Comparison of ENCODE assay signal across 7 cellular contexts in the genomic region with DNA sequence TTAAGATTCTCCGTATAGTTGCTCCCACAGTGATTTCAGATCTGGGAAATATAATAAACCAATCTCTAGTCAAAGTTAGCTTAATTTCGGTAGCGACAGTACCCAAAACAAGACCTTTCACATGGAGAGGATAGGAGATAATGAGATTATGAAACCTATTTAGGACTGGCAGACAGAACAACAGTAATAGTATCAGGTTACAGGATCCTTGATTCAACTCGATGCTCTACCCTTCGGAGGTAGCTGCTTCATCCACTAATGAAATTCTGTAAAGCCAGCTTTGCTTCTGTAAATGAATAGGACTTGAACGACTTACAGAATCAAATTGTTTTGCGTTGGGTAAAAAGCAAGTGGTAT. TPM values are rescaled to one million over a fixed set of nuclear protein-coding genes. Genes with fewer than 3 reads are reported as not detected.
DNase-seq lines count a peak whose midpoint lies in the region; ATAC-seq and TF ChIP-seq lines count a peak whose summit lies in the region.

No MANE protein-coding gene starts in this region.

- TF ChIP-seq CTCF in body of pancreas (IDR thresholded peaks at IDR 0.05): no peak
- no peak for TF ChIP-seq CTCF in lower lobe of right lung (IDR thresholded peaks at IDR 0.05)

- no peak for TF ChIP-seq POLR2A in body of pancreas (IDR thresholded peaks at IDR 0.05)

- no peaks in the 10 kb centered on the region for H3K9me3 ChIP-seq in body of pancreas
- H3K9me3 ChIP-seq in lower lobe of right lung: no peaks in the 10 kb centered on the region

- ATAC-seq in GM18502 (IDR thresholded peaks at IDR 0.05; ENCODE audit: poor library complexity, unreplicated experiment): peak; percentile 23
- peak; percentile 13 for ATAC-seq in HG02588 (IDR thresholded peaks at IDR 0.05; ENCODE audit: unreplicated experiment)
- no peak for ATAC-seq in body of pancreas
- peak in 1 of 2 donors; percentile 1 for ATAC-seq in lower lobe of right lung

- H3K27ac ChIP-seq in body of pancreas (peak overlapping the region; percentile 63 to 99 (median 95)), lower lobe of right lung (peak overlapping the region; percentile 97), urinary bladder (ENCODE audit: low read depth) (peak overlapping the region; percentile 38)

- H3K36me3 ChIP-seq in body of pancreas (replicated peaks in 1 of 2; ENCODE audit: insufficient read depth in 1 of 2, low read depth in 2 of 2): no peaks in the 10 kb centered on the region
- H3K36me3 ChIP-seq in lower lobe of right lung: no peaks in the 10 kb centered on the region
- H3K36me3 ChIP-seq in urinary bladder (ENCODE audit: insufficient read depth): no peaks in the 10 kb centered on the region

- DNase-seq in NCI-H748 (lab: John Stamatoyannopoulos, UW; ENCODE audit: unreplicated experiment) (peak; percentile 73), body of pancreas (no peak), lower lobe of right lung (no peak), H4 (ENCODE audit: low spot score) (no peak)

- no peaks in the 10 kb centered on the region for H3K27me3 ChIP-seq in body of pancreas
- no peaks in the 10 kb centered on the region for H3K27me3 ChIP-seq in lower lobe of right lung (ENCODE audit: low read depth)

- 0 to 2% methylated on average over 7 of the region's 7 CpGs for WGBS in body of pancreas, 2 donors
- WGBS in urinary bladder: 1% methylated on average over 7 of the region's 7 CpGs

- H3K4me3 ChIP-seq in body of pancreas: peak overlapping the region in 1 of 2 donors; percentile 48
- H3K4me3 ChIP-seq in lower lobe of right lung: peak overlapping the region; percentile 78
- peak overlapping the region; percentile 50 for H3K4me3 ChIP-seq in urinary bladder (ENCODE audit: low read depth, low read length)

- intact Hi-C loops in body of pancreas (cut with DNase I) (no loop called here), lower lobe of right lung (cut with DNase I) (no loop called here)

- peaks cover 28% of the 10 kb centered on the region for H3K4me1 ChIP-seq in body of pancreas
- H3K4me1 ChIP-seq in lower lobe of right lung: peaks cover 17% of the 10 kb centered on the region
- peaks cover 2% of the 10 kb centered on the region for H3K4me1 ChIP-seq in urinary bladder (ENCODE audit: insufficient read depth)

RNA-seq across cellular contexts. Expression of gene AKIRIN2, which starts 0.5 kb away (rescaled TPM):
- total RNA-seq in body of pancreas (10 to 100 TPM in 1 of 2 donors, 1 to 10 TPM in 1; 5.4 to 16.2 TPM), lower lobe of right lung (67.6 TPM), urinary bladder (33.5 TPM)
- polyA plus RNA-seq in urinary bladder: 42.2 TPM
- total RNA-seq in H4 (2014; rRNA removed; shearing (Covaris generic)): 10.1 and 10.7 TPM in 2 replicates

Comparison
In these comparisons a context has a peak if more than half of its experiments do, and no peak if none do; other contexts are left out.
1. H3K27ac ChIP-seq: peak in every context shown above with its lines; median percentile 97 in lower lobe of right lung; 95 in body of pancreas; 38 in urinary bladder.